In the genomic region with DNA sequence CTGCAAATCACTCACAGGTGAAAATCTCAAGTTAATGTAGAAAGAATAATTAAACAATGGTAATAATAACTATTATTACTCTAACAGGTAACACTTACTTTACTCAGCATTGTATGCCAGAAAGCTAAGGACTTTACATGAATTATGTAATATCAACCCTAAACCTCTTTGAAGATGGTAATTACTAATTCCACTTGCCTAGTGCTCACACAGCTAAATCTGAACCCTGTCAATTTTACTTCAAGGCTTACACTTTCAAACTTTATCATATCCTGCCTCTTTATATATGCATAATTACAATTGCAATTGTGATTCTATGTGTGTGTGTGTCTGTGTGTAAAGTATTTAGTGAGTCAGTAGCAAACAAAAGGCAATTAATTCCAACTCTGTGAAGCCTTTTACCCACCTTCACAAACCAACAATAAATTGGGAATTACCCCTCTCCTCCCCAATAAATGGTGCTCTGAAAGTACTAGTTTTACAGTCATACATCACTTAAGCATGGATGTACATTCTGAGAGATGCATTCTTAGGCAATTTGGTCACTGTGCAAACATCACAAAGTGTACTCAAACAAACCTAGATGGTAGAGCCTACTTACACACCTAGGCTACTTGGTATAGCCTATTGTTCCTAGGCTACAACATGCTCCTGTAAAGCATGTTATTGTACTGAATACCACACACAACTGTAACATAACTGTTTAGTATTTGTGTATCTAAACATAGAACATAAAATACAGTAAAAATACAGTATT, we compare ENCODE assay signal across 9 cellular contexts. TPM values are rescaled to one million over a fixed set of nuclear protein-coding genes. Genes with fewer than 3 reads are reported as not detected.
DNase-seq lines count a peak whose midpoint lies in the region; ATAC-seq and TF ChIP-seq lines count a peak whose summit lies in the region.
"Had no signal": no experiment of that assay in that cellular context is flagged by ENCODE, and none has a peak within 500 bp of the region (broad histone marks: within the 10 kb centered on the region; RNA-seq: fewer than 3 reads in every experiment).

No MANE protein-coding gene starts in this region.

- no peaks in the 10 kb centered on the region for H3K27me3 Mint-ChIP-seq in natural killer cell (ENCODE audit: low read depth in 2 of 2)

- no peak for TF ChIP-seq EP300 in sigmoid colon (IDR thresholded peaks at IDR 0.05)

- peak overlapping the region; percentile 45 to 47 for H3K27ac Mint-ChIP-seq in natural killer cell

- H3K9me3 ChIP-seq in breast epithelium, result no peaks in the 10 kb centered on the region
- no peaks in the 10 kb centered on the region for H3K9me3 ChIP-seq in sigmoid colon
- H3K9me3 ChIP-seq: suprapubic skin had no signal

- H3K4me3 ChIP-seq in breast epithelium (no peak overlapping the region), sigmoid colon (no peak overlapping the region)
- H3K4me3 ChIP-seq: suprapubic skin had no signal

- H3K27me3 ChIP-seq in breast epithelium, result no peaks in the 10 kb centered on the region
- H3K27me3 ChIP-seq in sigmoid colon, result no peaks in the 10 kb centered on the region
- H3K27me3 ChIP-seq: suprapubic skin had no signal

- no peaks in the 10 kb centered on the region for H3K9me3 Mint-ChIP-seq in natural killer cell

- ATAC-seq in natural killer cell (no peak), HG02885 (IDR thresholded peaks at IDR 0.05; ENCODE audit: poor library complexity, unreplicated experiment) (no peak), omental fat pad (ENCODE audit: low FRiP score) (no peak)

- H3K4me3 Mint-ChIP-seq in natural killer cell, result no peak overlapping the region

- H3K36me3 Mint-ChIP-seq in natural killer cell, result no peaks in the 10 kb centered on the region

- intact Hi-C loops in breast epithelium (cut with DNase I; ENCODE audit: low total_unique reads) (no loop called here), natural killer cell (cut with micrococcal nuclease) (loop anchor here (10.0 kb wide), 1 partner anchor 51 kb away; no protein-coding TSS in a partner anchor), sigmoid colon (cut with DNase I) (no loop called here)

- TF ChIP-seq POLR2A in breast epithelium (IDR thresholded peaks at IDR 0.05) (no peak), sigmoid colon (IDR thresholded peaks at IDR 0.05) (no peak)

- H3K27ac ChIP-seq in breast epithelium (peak overlapping the region; percentile 62 to 77), sigmoid colon (no peak overlapping the region)
- H3K27ac ChIP-seq: suprapubic skin had no signal

- DNase-seq in ELR (ENCODE audit: low read depth) (peak; percentile 45), NCI-H2029 (lab: John Stamatoyannopoulos, UW) (peak; percentile 44), breast epithelium (ENCODE audit: low spot score in 2 of 2) (no peak), natural killer cell (no peak), mesenteric fat pad (ENCODE audit: low spot score) (no peak), omental fat pad (ENCODE audit: low spot score) (no peak), sigmoid colon (no peak)

- TF ChIP-seq CTCF in breast epithelium (IDR thresholded peaks at IDR 0.05), result no peak
- TF ChIP-seq CTCF in natural killer cell (IDR thresholded peaks at IDR 0.05), result no peak
- TF ChIP-seq CTCF in omental fat pad (IDR thresholded peaks at IDR 0.05), result no peak
- TF ChIP-seq CTCF in sigmoid colon (IDR thresholded peaks at IDR 0.05), result no peak

- peaks cover 73 to 78% of the 10 kb centered on the region in 2 donors for H3K4me1 Mint-ChIP-seq in natural killer cell

- H3K36me3 ChIP-seq in breast epithelium, result no peaks in the 10 kb centered on the region
- H3K36me3 ChIP-seq in sigmoid colon, result no peaks in the 10 kb centered on the region
- H3K36me3 ChIP-seq: suprapubic skin had no signal

- H3K4me1 ChIP-seq in breast epithelium (peaks cover 0 to 20% of the 10 kb centered on the region in 2 donors), sigmoid colon (peaks cover 0 to 98% (median 63%) of the 10 kb centered on the region in 4 donors)

RNA-seq across cellular contexts. Expression of a gene that starts 5.9 kb away (rescaled TPM):
- total RNA-seq in breast epithelium (100 to 1,000 TPM in 2 of 3 donors, 10 to 100 TPM in 1; 58.7 to 161 (median 104) TPM), natural killer cell (100 to 1,000 TPM; 135 to 157 (median 142) TPM), mesenteric fat pad (38.3 TPM), omental fat pad (10 to 100 TPM; 37.9 to 67.0 (median 50.4) TPM), sigmoid colon (10 to 100 TPM; 55.1 to 74.2 (median 65.6) TPM)
- 10 to 100 TPM; 17.4 to 21.0 (median 17.6) TPM for polyA plus RNA-seq in sigmoid colon

Comparison
In these comparisons a context has a peak if more than half of its experiments do, and no peak if none do; other contexts are left out.
1. DNase-seq: peak in ELR (single experiment) and NCI-H2029 (single experiment); none in breast epithelium (0 of 2), natural killer cell (single experiment), mesenteric fat pad (single experiment), omental fat pad (single experiment) and sigmoid colon (single experiment).
2. H3K27ac ChIP-seq: peak in breast epithelium (2 of 2); none in sigmoid colon (0 of 4).